ENCODE assay signal across 16 cellular contexts in the genomic region with DNA sequence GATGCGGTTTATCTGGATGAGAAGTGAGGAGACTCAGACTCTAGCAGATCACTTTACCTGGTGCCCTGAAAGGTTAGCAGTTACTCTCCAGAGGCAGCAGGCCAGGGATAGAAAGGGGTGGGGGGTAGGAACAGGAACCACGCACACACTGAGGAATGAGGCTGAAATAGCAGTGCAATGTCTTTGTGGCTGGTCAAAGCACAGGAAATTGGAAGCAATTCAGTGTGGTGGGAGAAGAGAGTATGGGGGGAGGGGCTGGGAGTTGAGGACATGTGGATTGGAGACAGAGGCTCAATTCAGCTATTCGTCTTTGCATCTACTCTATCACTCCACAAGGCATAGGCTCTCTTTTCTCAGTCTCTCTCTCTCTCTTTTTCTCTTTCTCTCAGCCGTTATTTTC.
DNase-seq lines count a peak whose midpoint lies in the region; ATAC-seq and TF ChIP-seq lines count a peak whose summit lies in the region.
"Had no signal": no experiment of that assay in that cellular context is flagged by ENCODE, and none has a peak within 500 bp of the region (broad histone marks: within the 10 kb centered on the region; RNA-seq: fewer than 3 reads in every experiment).

No MANE protein-coding gene starts in this region.

- no peak overlapping the region for H3K4me3 Mint-ChIP-seq in mesothelial cell of epicardium
- no peak overlapping the region for H3K4me3 Mint-ChIP-seq in activated T-helper 17 cell treated with anti-CD3 and anti-CD28 coated beads, Interleukin-2, amount 50 U/mL, for 72 hours
- H3K4me3 Mint-ChIP-seq: CD8-positive, alpha-beta memory T cell; nephron had no signal

- peaks cover 9% of the 10 kb centered on the region for H3K9me3 Mint-ChIP-seq in mesothelial cell of epicardium
- H3K9me3 Mint-ChIP-seq in activated T-helper 17 cell treated with anti-CD3 and anti-CD28 coated beads, Interleukin-2, amount 50 U/mL, for 72 hours: peaks cover 8% of the 10 kb centered on the region
- H3K9me3 Mint-ChIP-seq: nephron had no signal

- H3K27ac Mint-ChIP-seq in mesothelial cell of epicardium: peak overlapping the region; percentile 24
- H3K27ac Mint-ChIP-seq in activated T-helper 17 cell treated with anti-CD3 and anti-CD28 coated beads, Interleukin-2, amount 50 U/mL, for 72 hours: no peak overlapping the region
- H3K27ac Mint-ChIP-seq: nephron had no signal

- in situ Hi-C loops in SK-MEL-5 (cut with HindIII; ENCODE audit: low pct_unique_long_range_greater_than_20kb, low sequenced_read_pairs): no loop called here

- H3K4me1 Mint-ChIP-seq in mesothelial cell of epicardium: peaks cover 29% of the 10 kb centered on the region
- no peaks in the 10 kb centered on the region for H3K4me1 Mint-ChIP-seq in activated T-helper 17 cell treated with anti-CD3 and anti-CD28 coated beads, Interleukin-2, amount 50 U/mL, for 72 hours
- H3K4me1 Mint-ChIP-seq: CD8-positive, alpha-beta memory T cell; nephron had no signal

- H3K36me3 Mint-ChIP-seq in mesothelial cell of epicardium: no peaks in the 10 kb centered on the region
- no peaks in the 10 kb centered on the region for H3K36me3 Mint-ChIP-seq in activated T-helper 17 cell treated with anti-CD3 and anti-CD28 coated beads, Interleukin-2, amount 50 U/mL, for 72 hours (ENCODE audit: low read depth)
- H3K36me3 Mint-ChIP-seq: CD8-positive, alpha-beta memory T cell had no signal

- no peak for TF ChIP-seq CTCF in fibroblast of pulmonary artery (IDR thresholded peaks at IDR 0.05; ENCODE audit: low read length, missing control alignments)
- no peak for TF ChIP-seq CTCF in mesothelial cell of epicardium (IDR thresholded peaks at IDR 0.05; ENCODE audit: unreplicated experiment)

- H3K27me3 Mint-ChIP-seq in mesothelial cell of epicardium (ENCODE audit: low read depth): no peaks in the 10 kb centered on the region
- no peaks in the 10 kb centered on the region for H3K27me3 Mint-ChIP-seq in activated T-helper 17 cell treated with anti-CD3 and anti-CD28 coated beads, Interleukin-2, amount 50 U/mL, for 72 hours

- H3K4me3 ChIP-seq in fibroblast of pulmonary artery (replicated peaks; ENCODE audit: low read depth, low read length): no peak overlapping the region
- H3K4me3 ChIP-seq: esophagus squamous epithelium had no signal

- DNase-seq in ELF-1 (ENCODE audit: low read depth, low spot score) (peak; percentile 63), SK-MEL-5 (ENCODE audit: low read depth, low spot score) (peak; percentile 22), fibroblast of pulmonary artery (ENCODE audit: low read depth) (peak; percentile 44), mesothelial cell of epicardium (ENCODE audit: low spot score in 2 of 2, unreplicated experiment in 2 of 2) (no peak), HK-2 (ENCODE audit: unreplicated experiment) (no peak), globus pallidus (ENCODE audit: low spot score) (no peak)
- DNase-seq: CD8-positive, alpha-beta memory T cell; esophagus squamous epithelium; hypothalamus; NCI-H1436; NCI-H82; substantia nigra had no signal

- ATAC-seq in GM18511 (IDR thresholded peaks at IDR 0.05; ENCODE audit: unreplicated experiment): no peak
- no peak for ATAC-seq in activated T-helper 17 cell treated with anti-CD3 and anti-CD28 coated beads, Interleukin-2, amount 50 U/mL, for 72 hours (replicated peaks)
- ATAC-seq: sciatic nerve had no signal

Comparison
In these comparisons a context has a peak if more than half of its experiments do, and no peak if none do; other contexts are left out.
1. DNase-seq: peak in ELF-1 (single experiment), SK-MEL-5 (single experiment) and fibroblast of pulmonary artery (single experiment); none in mesothelial cell of epicardium (0 of 2), HK-2 (single experiment) and globus pallidus (single experiment).